ENCODE assay signal across 8 cellular contexts in the genomic region with DNA sequence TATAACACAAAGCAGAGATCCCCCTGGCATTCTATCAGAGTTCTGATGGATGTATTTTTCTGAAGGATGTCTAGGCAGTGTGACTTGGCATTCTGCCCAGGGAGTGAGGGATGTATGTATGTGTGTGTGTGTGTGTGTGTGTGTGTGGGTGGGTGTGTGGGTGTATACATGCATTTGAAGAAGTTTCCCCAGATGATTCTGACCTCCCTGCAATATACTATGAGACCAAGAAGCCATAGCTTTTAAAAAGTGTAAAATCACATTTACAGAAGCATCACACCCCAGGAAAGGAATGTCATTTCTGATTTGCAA. TPM values are rescaled to one million over a fixed set of nuclear protein-coding genes. Genes with fewer than 3 reads are reported as not detected.
DNase-seq lines count a peak whose midpoint lies in the region; ATAC-seq, FAIRE-seq and TF ChIP-seq lines count a peak whose summit lies in the region.

No MANE protein-coding gene starts in this region.

- no peaks in the 10 kb centered on the region for H3K4me1 ChIP-seq in left lung

- no peaks in the 10 kb centered on the region for H3K36me3 ChIP-seq in left lung

- no peaks in the 10 kb centered on the region for H3K27me3 ChIP-seq in left lung

- intact Hi-C loops in left lung (cut with DNase I), result no loop called here

- H3K27ac ChIP-seq in left lung, result no peak overlapping the region

- no peak for TF ChIP-seq CTCF in left lung (IDR thresholded peaks at IDR 0.05)

- peak; percentile 32 for DNase-seq in COLO668 (lab: John Stamatoyannopoulos, UW; ENCODE audit: unreplicated experiment)
- DNase-seq in activated CD4-positive, alpha-beta T cell treated with anti-CD3 and anti-CD28 coated beads, Interleukin-2, amount 50 U/mL, for 1 hour, result peak; percentile 18
- DNase-seq in left lung, result no peak
- DNase-seq in GM19239 (ENCODE audit: insufficient read length, low spot score), result no peak
- no peak for DNase-seq in NCI-H526 treated with DMSO at 0.1 percent for 48 hours (lab: John Stamatoyannopoulos, UW)
- DNase-seq in ACHN, result no peak

- no peak overlapping the region for H3K4me3 ChIP-seq in left lung

- in situ Hi-C loops in ACHN (cut with HindIII; ENCODE audit: low pct_ligation_motif_present, low pct_unique_long_range_greater_than_20kb, low sequenced_read_pairs), result no loop called here

- no peaks in the 10 kb centered on the region for H3K9me3 ChIP-seq in left lung

- no peak for FAIRE-seq in GM19239 (lab: Jason Lieb, UNC)

- ATAC-seq in HG03175 (IDR thresholded peaks at IDR 0.05; ENCODE audit: unreplicated experiment), result peak; percentile 14
- peak; percentile 44 for ATAC-seq in left lung
- no peak for ATAC-seq in HG03159 (IDR thresholded peaks at IDR 0.05; ENCODE audit: unreplicated experiment)

RNA-seq across cellular contexts. Expression of gene NAP1L1, which starts 59.7 kb away (rescaled TPM):
- 100 to 1,000 TPM; 413 to 428 TPM for total RNA-seq in left lung

Comparison
In these comparisons a context has a peak if more than half of its experiments do, and no peak if none do; other contexts are left out.
1. DNase-seq: peak in COLO668 (single experiment) and activated CD4-positive, alpha-beta T cell treated with anti-CD3 and anti-CD28 coated beads, Interleukin-2, amount 50 U/mL, for 1 hour (single experiment); none in left lung (0 of 2), GM19239 (single experiment), NCI-H526 treated with DMSO at 0.1 percent for 48 hours (single experiment) and ACHN (single experiment).